In genomic region chr2:8501061-8501460, GRCh38 we compare ENCODE assay signal across 18 cellular contexts.
"Had no signal": no experiment of that assay in that cellular context is flagged by ENCODE, and none has a peak within 500 bp of the region (broad histone marks: within the 10 kb centered on the region; RNA-seq: fewer than 3 reads in every experiment).

No MANE protein-coding gene starts in this region.

- H3K27me3 Mint-ChIP-seq: activated CD4-positive, alpha-beta T cell treated with anti-CD3 and anti-CD28 coated beads, Interleukin-2, amount 10 ng/mL, durations not matched to agents 7 days and 5 days; activated naive CD8-positive, alpha-beta T cell treated with anti-CD3 and anti-CD28 coated beads for 36 hours had no signal

- H3K36me3 ChIP-seq: brain microvascular endothelial cell, stomach had no signal

- H3K9me3 Mint-ChIP-seq: activated naive CD8-positive, alpha-beta T cell treated with anti-CD3 and anti-CD28 coated beads for 36 hours; dendritic cell treated with granulocyte-macrophage colony-stimulating factor and Interleukin-4, amounts not matched to agents 40 ng/mL and 50 ng/mL, for 4 days; neural crest cell had no signal

- H3K4me1 ChIP-seq: foreskin keratinocyte had no signal

- H3K27ac ChIP-seq: brain microvascular endothelial cell, foreskin keratinocyte, testis had no signal

- H3K4me3 ChIP-seq: lung, stomach, testis had no signal

- H3K27me3 ChIP-seq: brain microvascular endothelial cell, foreskin keratinocyte, stomach, testis had no signal

- DNase-seq: activated CD4-positive, alpha-beta T cell treated with anti-CD3 and anti-CD28 coated beads, Interleukin-2, amount 10 ng/mL, durations not matched to agents 7 days and 5 days; activated CD8-positive, alpha-beta memory T cell treated with anti-CD3 and anti-CD28 coated beads for 24 hours; activated gamma-delta T cell treated with Interleukin-2 at 50 U/mL for 16 hours; activated naive CD8-positive, alpha-beta T cell treated with anti-CD3 and anti-CD28 coated beads for 36 hours; anterior cingulate cortex; brain microvascular endothelial cell; effector memory CD4-positive, alpha-beta T cell; head of caudate nucleus; stimulated activated CD4-positive, alpha-beta T cell treated with anti-CD3 and anti-CD28 coated beads, Interleukin-1b, Interleukin-23, amount 100 ng/mL, for 48 hours; stomach; testis had no signal

- H3K36me3 Mint-ChIP-seq: activated naive CD8-positive, alpha-beta T cell treated with anti-CD3 and anti-CD28 coated beads for 36 hours; mesothelial cell of epicardium had no signal

- H3K4me1 Mint-ChIP-seq: activated naive CD8-positive, alpha-beta T cell treated with anti-CD3 and anti-CD28 coated beads for 36 hours had no signal

- H3K9me3 ChIP-seq: stomach, testis had no signal

- ATAC-seq: sciatic nerve had no signal

- H3K27ac Mint-ChIP-seq: activated CD4-positive, alpha-beta T cell treated with anti-CD3 and anti-CD28 coated beads, Interleukin-2, amount 10 ng/mL, durations not matched to agents 7 days and 5 days; activated naive CD8-positive, alpha-beta T cell treated with anti-CD3 and anti-CD28 coated beads for 36 hours; dendritic cell treated with granulocyte-macrophage colony-stimulating factor and Interleukin-4, amounts not matched to agents 40 ng/mL and 50 ng/mL, for 4 days; T-helper 2 cell treated with Interferon-gamma antibody and Interleukin-4, amounts not matched to agents 5 μg/mL and 100 μg/mL, for 36 hours had no signal

- H3K4me3 Mint-ChIP-seq: activated CD4-positive, alpha-beta T cell treated with anti-CD3 and anti-CD28 coated beads, Interleukin-2, amount 10 ng/mL, durations not matched to agents 7 days and 5 days; activated naive CD8-positive, alpha-beta T cell treated with anti-CD3 and anti-CD28 coated beads for 36 hours; dendritic cell treated with granulocyte-macrophage colony-stimulating factor and Interleukin-4, amounts not matched to agents 40 ng/mL and 50 ng/mL, for 4 days; mesothelial cell of epicardium; neural crest cell; T-helper 2 cell treated with Interferon-gamma antibody and Interleukin-4, amounts not matched to agents 5 μg/mL and 100 μg/mL, for 36 hours had no signal
